Comparison of ENCODE assay signal across 26 cellular contexts in the genomic region with DNA sequence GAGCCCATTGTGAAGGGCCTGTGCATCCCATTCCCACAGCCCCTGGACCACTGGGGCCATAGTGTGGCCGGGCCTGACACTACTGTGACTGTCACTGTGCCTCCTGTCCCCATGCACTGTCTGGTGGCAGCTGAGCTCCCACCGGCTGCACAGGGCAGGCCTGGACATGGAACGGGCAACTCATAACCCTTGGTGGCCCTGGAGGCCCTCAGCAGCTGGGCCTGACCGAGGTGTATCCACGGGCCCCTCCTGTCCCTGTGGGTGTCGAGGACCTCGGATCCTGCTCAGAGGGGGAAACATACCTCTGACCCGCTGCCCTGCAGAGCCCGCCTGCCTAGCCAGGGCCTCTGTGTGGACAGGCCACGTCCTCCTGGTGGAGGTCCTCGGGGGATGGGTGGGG. TPM values are rescaled to one million over a fixed set of nuclear protein-coding genes. Genes with fewer than 3 reads are reported as not detected.
DNase-seq lines count a peak whose midpoint lies in the region; ATAC-seq, FAIRE-seq and TF ChIP-seq lines count a peak whose summit lies in the region.
"Had no signal": no experiment of that assay in that cellular context is flagged by ENCODE, and none has a peak within 500 bp of the region (broad histone marks: within the 10 kb centered on the region; RNA-seq: fewer than 3 reads in every experiment).

No MANE protein-coding gene starts in this region.

- peak overlapping the region; percentile 50 for H4K91ac ChIP-seq in mesenchymal stem cell (ENCODE audit: low read length)

- no TSS peak for BruUV-seq in A673 (replicated peaks; lab: Mats Ljungman, UMichigan)

- no peak overlapping the region for H2BK5ac ChIP-seq in mesenchymal stem cell (ENCODE audit: low read depth, low read length, poor library complexity, severe bottlenecking)

- H3K4me2 ChIP-seq in BLaER1 treated with 17β-estradiol and CSF1 and Interleukin-3, amounts not matched to agents 10 nM and 100 nM: peak overlapping the region in 2 of 11 experiments; percentile 18 to 46; a peak in 7 of 22 replicates
- H3K4me2 ChIP-seq in mesenchymal stem cell (ENCODE audit: low read length, poor library complexity, severe bottlenecking): no peak overlapping the region

- TF ChIP-seq CTCF in A673 (conservative IDR thresholded peaks at IDR 0.05; ENCODE audit: low read depth, low read length): no peak

- no peaks in the 10 kb centered on the region for H4K20me1 ChIP-seq in BLaER1 treated with 17β-estradiol and CSF1 and Interleukin-3, amounts not matched to agents 10 nM and 100 nM

- no peak overlapping the region for H2AFZ ChIP-seq in mesenchymal stem cell (ENCODE audit: low read depth, low read length)

- H2BK120ac ChIP-seq in mesenchymal stem cell (ENCODE audit: low read depth, low read length): no peak overlapping the region

- DNase-seq in A673 (ENCODE audit: low spot score): no peak
- DNase-seq in activated CD8-positive, alpha-beta memory T cell treated with anti-CD3 and anti-CD28 coated beads, Interleukin-2, amount 10 ng/mL, durations not matched to agents 7 days and 5 days: peak; percentile 39
- DNase-seq in mesenchymal stem cell: no peak
- DNase-seq in cerebellar nuclear complex (lab: John Stamatoyannopoulos, UW): no peak
- no peak for DNase-seq in NCI-H187 (lab: John Stamatoyannopoulos, UW)
- no peak for DNase-seq in RCC 7860 (ENCODE audit: low spot score)
- DNase-seq in ACHN: no peak
- DNase-seq: DMS53; effector CD4-positive, alpha-beta T cell; foreskin fibroblast; GDM1; heart right ventricle; NCI-H1436; NCI-H510A treated with DMSO at 0.1 percent for 48 hours; nephron progenitor cell; stimulated activated naive CD8-positive, alpha-beta T cell treated with anti-CD3 and anti-CD28 coated beads, Interleukin-15, amount 100 ng/mL, for 72 hours; thyroid gland had no signal

- no peak overlapping the region for H2AK5ac ChIP-seq in mesenchymal stem cell (ENCODE audit: low read length, severe bottlenecking)

- H3K4me1 Mint-ChIP-seq in activated CD8-positive, alpha-beta memory T cell treated with anti-CD3 and anti-CD28 coated beads, Interleukin-2, amount 10 ng/mL, durations not matched to agents 7 days and 5 days: peaks cover 17% of the 10 kb centered on the region

- H3K9me3 ChIP-seq in A673 (ENCODE audit: low read depth, low read length, poor library complexity, severe bottlenecking): no peaks in the 10 kb centered on the region
- H3K9me3 ChIP-seq in BLaER1 treated with 17β-estradiol and CSF1 and Interleukin-3, amounts not matched to agents 10 nM and 100 nM (replicated peaks in 1 of 11): no peaks in the 10 kb centered on the region
- H3K9me3 ChIP-seq in mesenchymal stem cell (ENCODE audit: control insufficient read depth, low read length): no peaks in the 10 kb centered on the region
- H3K9me3 ChIP-seq: heart right ventricle, left lung, right lobe of liver, SJSA1, thyroid gland had no signal

- H3K27ac ChIP-seq in A673 (ENCODE audit: low read depth, low read length, poor library complexity, severe bottlenecking): peak overlapping the region; percentile 40
- peak overlapping the region in 7 of 11 experiments; percentile 16 to 91 (median 38); a peak in 10 of 22 replicates for H3K27ac ChIP-seq in BLaER1 treated with 17β-estradiol and CSF1 and Interleukin-3, amounts not matched to agents 10 nM and 100 nM
- no peak overlapping the region for H3K27ac ChIP-seq in mesenchymal stem cell (ENCODE audit: low read length, poor library complexity, severe bottlenecking)
- H3K27ac ChIP-seq: heart right ventricle, left lung, right lobe of liver, SJSA1, thyroid gland had no signal

- H2BK12ac ChIP-seq in mesenchymal stem cell (ENCODE audit: low read length in 2 of 2): no peak overlapping the region

- no peak overlapping the region for H3K4ac ChIP-seq in mesenchymal stem cell (ENCODE audit: low read depth in 1 of 2, low read length in 2 of 2)

- H3K9me3 Mint-ChIP-seq in activated CD8-positive, alpha-beta memory T cell treated with anti-CD3 and anti-CD28 coated beads, Interleukin-2, amount 10 ng/mL, durations not matched to agents 7 days and 5 days (ENCODE audit: low read depth): no peaks in the 10 kb centered on the region
- H3K9me3 Mint-ChIP-seq: activated T-helper 17 cell treated with anti-CD3 and anti-CD28 coated beads, Interleukin-2, amount 50 U/mL, for 72 hours; nephron progenitor cell; stimulated activated naive CD8-positive, alpha-beta T cell treated with anti-CD3 and anti-CD28 coated beads, Interleukin-15, amount 100 ng/mL, for 72 hours; T-helper 1 cell treated with Interleukin-12 subunit alpha and Interleukin-12 subunit beta and Interleukin-4 antibody, amounts not matched to agents 30 μg/mL and 1 μg/mL, for 36 hours had no signal

- POLR2A ChIA-PET in A673 (lab: Charles Lee; ENCODE audit: low non-redundant PET): no interaction called here

- peak overlapping the region in 2 of 11 experiments; percentile 26 to 29; a peak in 1 of 22 replicates for H3K9ac ChIP-seq in BLaER1 treated with 17β-estradiol and CSF1 and Interleukin-3, amounts not matched to agents 10 nM and 100 nM
- H3K9ac ChIP-seq in mesenchymal stem cell (ENCODE audit: low read length): no peak overlapping the region

- H3K36me3 Mint-ChIP-seq in activated CD8-positive, alpha-beta memory T cell treated with anti-CD3 and anti-CD28 coated beads, Interleukin-2, amount 10 ng/mL, durations not matched to agents 7 days and 5 days: no peaks in the 10 kb centered on the region

- no peak overlapping the region for H3K23ac ChIP-seq in mesenchymal stem cell (ENCODE audit: low read length in 2 of 2)

- no peaks in the 10 kb centered on the region for H3K27me3 Mint-ChIP-seq in activated CD8-positive, alpha-beta memory T cell treated with anti-CD3 and anti-CD28 coated beads, Interleukin-2, amount 10 ng/mL, durations not matched to agents 7 days and 5 days
- H3K27me3 Mint-ChIP-seq: activated T-helper 17 cell treated with anti-CD3 and anti-CD28 coated beads, Interleukin-2, amount 50 U/mL, for 72 hours; stimulated activated naive CD8-positive, alpha-beta T cell treated with anti-CD3 and anti-CD28 coated beads, Interleukin-15, amount 100 ng/mL, for 72 hours had no signal

- CTCF ChIA-PET in A673 (lab: Charles Lee): no interaction called here
- CTCF ChIA-PET in activated CD8-positive, alpha-beta memory T cell treated with anti-CD3 and anti-CD28 coated beads, Interleukin-2, amount 10 ng/mL, durations not matched to agents 7 days and 5 days (lab: Charles Lee): no interaction called here

- no peak overlapping the region for H3K18ac ChIP-seq in mesenchymal stem cell (ENCODE audit: low read depth in 1 of 2, low read length in 2 of 2)

- H3K27me3 ChIP-seq in A673 (replicated peaks; ENCODE audit: insufficient read depth, low read depth, low read length, poor library complexity): no peaks in the 10 kb centered on the region
- H3K27me3 ChIP-seq in BLaER1 treated with 17β-estradiol and CSF1 and Interleukin-3, amounts not matched to agents 10 nM and 100 nM: peaks cover 0 to 11% (median 0%) of the 10 kb centered on the region in 11 experiments; a peak in 2 of 22 replicates
- peaks cover 0 to 20% of the 10 kb centered on the region in 2 experiments for H3K27me3 ChIP-seq in mesenchymal stem cell (ENCODE audit: control insufficient read depth in 1 of 2, insufficient read depth in 1 of 2, low read length in 2 of 2)
- H3K27me3 ChIP-seq: right lobe of liver, SJSA1, thyroid gland had no signal

- H3K79me1 ChIP-seq in mesenchymal stem cell (replicated peaks; ENCODE audit: low read length, poor library complexity, severe bottlenecking): peaks cover 5% of the 10 kb centered on the region

- no peak overlapping the region for H3K27ac Mint-ChIP-seq in activated CD8-positive, alpha-beta memory T cell treated with anti-CD3 and anti-CD28 coated beads, Interleukin-2, amount 10 ng/mL, durations not matched to agents 7 days and 5 days
- H3K27ac Mint-ChIP-seq: activated T-helper 17 cell treated with anti-CD3 and anti-CD28 coated beads, Interleukin-2, amount 50 U/mL, for 72 hours; nephron progenitor cell; T-helper 1 cell treated with Interleukin-12 subunit alpha and Interleukin-12 subunit beta and Interleukin-4 antibody, amounts not matched to agents 30 μg/mL and 1 μg/mL, for 36 hours had no signal

- intact Hi-C loops in A673 (cut with micrococcal nuclease; ENCODE audit: unreplicated experiment): no loop called here

- H3K4me3 ChIP-seq in A673 (ENCODE audit: low read depth, low read length, poor library complexity, severe bottlenecking) (no peak overlapping the region), mesenchymal stem cell (ENCODE audit: insufficient read depth in 1 of 2, low read depth in 1 of 2, low read length in 2 of 2) (peak overlapping the region in 1 of 2 experiments; percentile 27)
- H3K4me3 ChIP-seq in BLaER1 treated with 17β-estradiol and CSF1 and Interleukin-3, amounts not matched to agents 10 nM and 100 nM: no peak overlapping the region
- H3K4me3 ChIP-seq: heart right ventricle, left lung, right lobe of liver, SJSA1, thyroid gland had no signal

- H3K36me3 ChIP-seq in A673 (ENCODE audit: insufficient read depth, low read length, poor library complexity, severe bottlenecking): no peaks in the 10 kb centered on the region
- peaks cover 0 to 6% (median 0%) of the 10 kb centered on the region in 11 experiments; a peak in 3 of 22 replicates for H3K36me3 ChIP-seq in BLaER1 treated with 17β-estradiol and CSF1 and Interleukin-3, amounts not matched to agents 10 nM and 100 nM
- peaks cover 0 to 36% of the 10 kb centered on the region in 2 experiments for H3K36me3 ChIP-seq in mesenchymal stem cell (ENCODE audit: control insufficient read depth in 1 of 2, insufficient read depth in 2 of 2, low read depth in 1 of 2, low read length in 2 of 2)
- H3K36me3 ChIP-seq: heart right ventricle, right lobe of liver, SJSA1 had no signal

- H4K8ac ChIP-seq in mesenchymal stem cell (ENCODE audit: low read length): no peak overlapping the region

- no peak for FAIRE-seq in RCC 7860 (lab: Jason Lieb, UNC)
- FAIRE-seq: H54, HTR-8/SVneo had no signal

- H2BK15ac ChIP-seq in mesenchymal stem cell (ENCODE audit: low read depth, poor library complexity, severe bottlenecking): no peak overlapping the region

- ATAC-seq in activated CD8-positive, alpha-beta memory T cell treated with anti-CD3 and anti-CD28 coated beads, Interleukin-2, amount 10 ng/mL, durations not matched to agents 7 days and 5 days: peak; percentile 21
- ATAC-seq: activated T-helper 17 cell treated with anti-CD3 and anti-CD28 coated beads, Interleukin-2, amount 50 U/mL, for 72 hours; left lung; Panc1; right lobe of liver; stimulated activated naive CD8-positive, alpha-beta T cell treated with anti-CD3 and anti-CD28 coated beads, Interleukin-15, amount 100 ng/mL, for 72 hours had no signal

- in situ Hi-C loops in ACHN (cut with HindIII; ENCODE audit: low pct_ligation_motif_present, low pct_unique_long_range_greater_than_20kb, low sequenced_read_pairs): no loop called here

- H3K14ac ChIP-seq in mesenchymal stem cell (ENCODE audit: low read length in 2 of 2): peak overlapping the region in 1 of 2 experiments; percentile 55

- H3K4me3 Mint-ChIP-seq in activated CD8-positive, alpha-beta memory T cell treated with anti-CD3 and anti-CD28 coated beads, Interleukin-2, amount 10 ng/mL, durations not matched to agents 7 days and 5 days: no peak overlapping the region
- H3K4me3 Mint-ChIP-seq: activated T-helper 17 cell treated with anti-CD3 and anti-CD28 coated beads, Interleukin-2, amount 50 U/mL, for 72 hours; nephron progenitor cell; stimulated activated naive CD8-positive, alpha-beta T cell treated with anti-CD3 and anti-CD28 coated beads, Interleukin-15, amount 100 ng/mL, for 72 hours; T-helper 1 cell treated with Interleukin-12 subunit alpha and Interleukin-12 subunit beta and Interleukin-4 antibody, amounts not matched to agents 30 μg/mL and 1 μg/mL, for 36 hours had no signal

- 95% methylated on average over 9 of the region's 11 CpGs for WGBS in mesenchymal stem cell

- H3K4me1 ChIP-seq in A673 (ENCODE audit: insufficient read depth, low read length, poor library complexity, severe bottlenecking) (peaks cover 33% of the 10 kb centered on the region), mesenchymal stem cell (ENCODE audit: control insufficient read depth, insufficient read depth, low read depth, low read length) (peaks cover 34% of the 10 kb centered on the region)
- peaks cover 54 to 77% (median 68%) of the 10 kb centered on the region in 10 experiments for H3K4me1 ChIP-seq in BLaER1 treated with 17β-estradiol and CSF1 and Interleukin-3, amounts not matched to agents 10 nM and 100 nM
- H3K4me1 ChIP-seq: SJSA1 had no signal

RNA-seq across cellular contexts. Expression of a gene that starts 7.8 kb away (rescaled TPM):
- 5.0 and 5.3 TPM in 2 replicates for total RNA-seq in A673 (2021)
- under 1 TPM in 1 of 2 experiments, not detected in 1; 0.20 TPM for total RNA-seq in activated CD8-positive, alpha-beta memory T cell treated with anti-CD3 and anti-CD28 coated beads, Interleukin-2, amount 10 ng/mL, durations not matched to agents 7 days and 5 days
- polyA plus RNA-seq in mesenchymal stem cell (2013, experiment 1 of 2): 0.06 TPM
- 0.07 TPM for polyA plus RNA-seq in mesenchymal stem cell (2013, experiment 2 of 2)
- total RNA-seq: left lung, SJSA1, thyroid gland had no signal
- polyA plus RNA-seq: heart right ventricle had no signal

RNA-seq across cellular contexts. Expression of a gene that starts 34.4 kb away (rescaled TPM):
- total RNA-seq in A673 (2021): 30.7 and 44.3 TPM in 2 replicates
- 10 to 100 TPM; 21.6 to 26.2 TPM for total RNA-seq in activated CD8-positive, alpha-beta memory T cell treated with anti-CD3 and anti-CD28 coated beads, Interleukin-2, amount 10 ng/mL, durations not matched to agents 7 days and 5 days
- polyA plus RNA-seq in mesenchymal stem cell (2013, experiment 1 of 2): 5.7 TPM
- polyA plus RNA-seq in mesenchymal stem cell (2013, experiment 2 of 2): 5.3 TPM

RNA-seq across cellular contexts. Expression of a gene that starts 40.1 kb away (rescaled TPM):
- 38.5 and 48.4 TPM in 2 replicates for total RNA-seq in A673 (2021)
- under 1 TPM in 1 of 2 experiments, not detected in 1; 0.12 TPM for total RNA-seq in activated CD8-positive, alpha-beta memory T cell treated with anti-CD3 and anti-CD28 coated beads, Interleukin-2, amount 10 ng/mL, durations not matched to agents 7 days and 5 days
- polyA plus RNA-seq in mesenchymal stem cell (2013, experiment 1 of 2): not detected
- 0.11 TPM for polyA plus RNA-seq in mesenchymal stem cell (2013, experiment 2 of 2)
- total RNA-seq: SJSA1 had no signal

Comparison
In these comparisons a context has a peak if more than half of its experiments do, and no peak if none do; other contexts are left out.
1. RNA of a gene that starts 40.1 kb away (total RNA-seq): 38.5 to 48.4 TPM in A673; 0.12 TPM in activated CD8-positive, alpha-beta memory T cell treated with anti-CD3 and anti-CD28 coated beads, Interleukin-2, amount 10 ng/mL, durations not matched to agents 7 days and 5 days; every median in the first group is over 10 times any median in the second.